Comparison of ENCODE assay signal across 8 cellular contexts in the genomic region with DNA sequence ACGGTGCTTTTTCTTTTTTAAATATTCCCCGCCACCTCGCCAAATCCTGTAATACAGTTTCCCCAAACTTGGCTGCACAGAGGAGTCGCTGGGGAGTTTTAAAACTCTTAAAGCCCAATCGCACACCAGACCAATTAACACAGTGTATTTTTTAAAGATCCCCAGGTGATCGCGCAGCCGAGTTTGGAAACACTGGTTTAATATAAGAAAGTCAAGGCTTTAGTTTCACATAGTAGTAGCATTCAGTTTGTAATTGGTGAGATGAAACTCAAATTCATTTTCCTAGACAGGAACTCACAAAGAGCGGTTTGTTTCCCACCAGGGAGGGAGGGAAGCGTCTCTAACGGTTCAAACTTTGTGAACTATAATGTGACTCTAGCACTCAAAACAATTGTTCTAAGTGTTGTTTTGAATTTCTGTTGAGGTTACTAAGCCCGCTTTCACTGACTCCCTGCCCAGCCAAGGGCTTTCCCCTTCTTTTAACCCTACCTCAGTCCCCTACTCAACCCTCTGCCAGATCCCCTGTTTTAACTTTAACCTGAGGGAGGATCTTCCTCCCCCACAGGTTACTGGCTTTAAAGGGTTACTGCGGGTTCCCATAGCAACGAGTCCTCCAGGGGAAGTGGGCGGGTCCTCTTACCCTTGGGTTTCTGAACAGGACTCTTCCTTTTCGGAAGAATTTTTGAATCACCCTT. TPM values are rescaled to one million over a fixed set of nuclear protein-coding genes. Genes with fewer than 3 reads are reported as not detected.
DNase-seq lines count a peak whose midpoint lies in the region; ATAC-seq lines count a peak whose summit lies in the region.

No MANE protein-coding gene starts in this region.

- no peak overlapping the region for H3K27ac Mint-ChIP-seq in T-helper 17 cell

- DNase-seq in DMS79 treated with DMSO at 0.1 percent for 48 hours (lab: John Stamatoyannopoulos, UW) = peak; percentile 59
- DNase-seq in HAP-1 (ENCODE audit: low spot score in 2 of 2) = peak; percentile 84 to 92
- DNase-seq in NCI-H1417 (lab: John Stamatoyannopoulos, UW) = peak; percentile 73 to 95 (median 85)
- no peak for DNase-seq in T-helper 17 cell
- peak; percentile 29 for DNase-seq in dedifferentiated amniotic fluid mesenchymal stem cell (ENCODE audit: extremely low spot score)
- peak; percentile 65 for DNase-seq in left lobe of liver (ENCODE audit: low spot score)
- DNase-seq in stimulated activated CD4-positive, alpha-beta T cell treated with anti-CD3 and anti-CD28 coated beads, Interleukin-2, amount 100 ng/mL, for 4 hours (ENCODE audit: low read depth) = peak; percentile 52

- no peaks in the 10 kb centered on the region for H3K9me3 ChIP-seq in HAP-1
- no peaks in the 10 kb centered on the region for H3K9me3 ChIP-seq in T-helper 17 cell (ENCODE audit: control insufficient read depth, low read length, poor library complexity, severe bottlenecking)

- H3K27me3 Mint-ChIP-seq in T-helper 17 cell = peaks cover 23% of the 10 kb centered on the region

- peaks cover 11% of the 10 kb centered on the region; the same call in 1 of the 2 replicates for H3K4me1 ChIP-seq in HAP-1

- H3K27me3 ChIP-seq in HAP-1 (ENCODE audit: low read depth) = no peaks in the 10 kb centered on the region

- H3K36me3 Mint-ChIP-seq in T-helper 17 cell (ENCODE audit: low read depth) = no peaks in the 10 kb centered on the region

- peaks cover 2% of the 10 kb centered on the region for H3K4me1 Mint-ChIP-seq in T-helper 17 cell

- peak overlapping the region; percentile 52 for H3K4me3 ChIP-seq in HAP-1

- in situ Hi-C loops in HAP-1 (cut with MboI; ENCODE audit: low sequenced_read_pairs) = no loop called here

- no peaks in the 10 kb centered on the region for H3K36me3 ChIP-seq in HAP-1 (replicated peaks)

- peak overlapping the region; percentile 58 for H3K4me3 Mint-ChIP-seq in T-helper 17 cell

- ATAC-seq in T-helper 17 cell (peak; percentile 35), left lobe of liver (peak; percentile 51), GM18867 (IDR thresholded peaks at IDR 0.05; ENCODE audit: unreplicated experiment) (no peak)

RNA-seq across cellular contexts. Expression of gene BTBD3, which starts 25.7 kb away (rescaled TPM):
- 1 to 10 TPM; 1.1 to 2.4 TPM for total RNA-seq in T-helper 17 cell
- 7.0 TPM for total RNA-seq in left lobe of liver

Comparison
In these comparisons a context has a peak if more than half of its experiments do, and no peak if none do; other contexts are left out.
1. DNase-seq: peak in DMS79 treated with DMSO at 0.1 percent for 48 hours (single experiment), HAP-1 (2 of 2), NCI-H1417 (3 of 3), dedifferentiated amniotic fluid mesenchymal stem cell (single experiment), left lobe of liver (single experiment) and stimulated activated CD4-positive, alpha-beta T cell treated with anti-CD3 and anti-CD28 coated beads, Interleukin-2, amount 100 ng/mL, for 4 hours (single experiment); none in T-helper 17 cell (0 of 3).